ENCODE assay signal across 9 cellular contexts in genomic region chrX:47573334-47574095, GRCh38. TPM values are rescaled to one million over a fixed set of nuclear protein-coding genes. Genes with fewer than 3 reads are reported as not detected.
DNase-seq lines count a peak whose midpoint lies in the region; ATAC-seq and TF ChIP-seq lines count a peak whose summit lies in the region.
"Had no signal": no experiment of that assay in that cellular context is flagged by ENCODE, and none has a peak within 500 bp of the region (broad histone marks: within the 10 kb centered on the region; RNA-seq: fewer than 3 reads in every experiment).

No MANE protein-coding gene starts in this region.

- H3K9me3 ChIP-seq in gastroesophageal sphincter (no peaks in the 10 kb centered on the region), neural progenitor cell (ENCODE audit: low read depth) (no peaks in the 10 kb centered on the region), PC-9 (ENCODE audit: insufficient read depth, low read depth) (no peaks in the 10 kb centered on the region), BE2C (no peaks in the 10 kb centered on the region)

- H2AFZ ChIP-seq in neural progenitor cell (replicated peaks) (no peak overlapping the region), PC-9 (no peak overlapping the region)
- H2AFZ ChIP-seq: parathyroid adenoma had no signal

- intact Hi-C loops in PC-9 (cut with micrococcal nuclease; ENCODE audit: unreplicated experiment), result no loop called here

- no peak for TF ChIP-seq EP300 in gastroesophageal sphincter (IDR thresholded peaks at IDR 0.05)

- peak overlapping the region; percentile 27 for H3K4me3 ChIP-seq in BJ (ENCODE audit: low read depth, low read length)
- peak overlapping the region; percentile 10 to 36 for H3K4me3 ChIP-seq in gastroesophageal sphincter
- H3K4me3 ChIP-seq in neural progenitor cell, result peak overlapping the region; percentile 50
- H3K4me3 ChIP-seq in PC-9, result no peak overlapping the region
- no peak overlapping the region for H3K4me3 ChIP-seq in BE2C (ENCODE audit: low read depth, low read length)

- H3K27ac ChIP-seq in RWPE1 (peak overlapping the region; percentile 97), gastroesophageal sphincter (peak overlapping the region in 3 of 4 donors; percentile 54 to 66 (median 60)), neural progenitor cell (peak overlapping the region; percentile 74), PC-9 (no peak overlapping the region)
- H3K27ac ChIP-seq: parathyroid adenoma had no signal

- H3K4me1 Mint-ChIP-seq in neural progenitor cell, result peaks cover 12% of the 10 kb centered on the region

- no TSS peak for BruUV-seq in PC-9 (replicated peaks; lab: Mats Ljungman, UMichigan)

- POLR2A ChIA-PET in BJ (lab: Charles Lee) (interaction anchor here (0.5 kb wide), 1 partner anchor 11 kb away, joined by 12 read pairs; no protein-coding TSS in a partner anchor), RWPE1 (lab: Yijun Ruan, JAX; ENCODE audit: low non-redundant PET) (no interaction called here), PC-9 (lab: Charles Lee; ENCODE audit: unreplicated experiment) (no interaction called here)

- no peak for TF ChIP-seq CTCF in BJ (IDR thresholded peaks at IDR 0.05; ENCODE audit: insufficient read depth, low read depth, low read length)
- TF ChIP-seq CTCF in RWPE1 (conservative IDR thresholded peaks at IDR 0.05; ENCODE audit: low read depth), result no peak
- no peak for TF ChIP-seq CTCF in gastroesophageal sphincter (IDR thresholded peaks at IDR 0.05)
- no peak for TF ChIP-seq CTCF in neural progenitor cell (IDR thresholded peaks at IDR 0.05)
- no peak for TF ChIP-seq CTCF in PC-9 (conservative IDR thresholded peaks at IDR 0.05)
- no peak for TF ChIP-seq CTCF in BE2C (IDR thresholded peaks at IDR 0.05; ENCODE audit: low read depth, low read length)

- TF ChIP-seq POLR2A in gastroesophageal sphincter (IDR thresholded peaks at IDR 0.05), result no peak

- H3F3A ChIP-seq in neural progenitor cell (ENCODE audit: low read depth) (peaks cover 10% of the 10 kb centered on the region), PC-9 (ENCODE audit: insufficient read depth, low read depth) (no peaks in the 10 kb centered on the region)

- no peak overlapping the region for H3K9ac ChIP-seq in neural progenitor cell
- H3K9ac ChIP-seq: parathyroid adenoma had no signal

- H3K36me3 ChIP-seq in BJ (ENCODE audit: control insufficient read depth, insufficient read depth, low read length) (peaks cover 7% of the 10 kb centered on the region), gastroesophageal sphincter (peaks cover 0 to 37% of the 10 kb centered on the region in 2 donors), neural progenitor cell (no peaks in the 10 kb centered on the region), PC-9 (ENCODE audit: low read depth) (no peaks in the 10 kb centered on the region), BE2C (peaks cover 2% of the 10 kb centered on the region; the same call in 1 of the 2 replicates)

- H3K9me2 ChIP-seq in PC-9 (ENCODE audit: insufficient read depth), result no peaks in the 10 kb centered on the region

- WGBS in gastroesophageal sphincter (ENCODE audit: low coverage in 1 of 2), 2 donors, result 0 to 50% methylated on average over 4 to 7 of the region's 21 CpGs

- H3K4me1 ChIP-seq in gastroesophageal sphincter (peaks cover 0 to 14% (median 0%) of the 10 kb centered on the region in 3 donors), neural progenitor cell (peaks cover 6% of the 10 kb centered on the region), PC-9 (replicated peaks; ENCODE audit: insufficient read depth) (no peaks in the 10 kb centered on the region), BE2C (no peaks in the 10 kb centered on the region)
- H3K4me1 ChIP-seq: parathyroid adenoma had no signal

- DNase-seq in BJ (ENCODE audit: low read depth), result peak; percentile 43
- DNase-seq in RWPE1 (ENCODE audit: low spot score), result peak; percentile 55
- peak; percentile 84 for DNase-seq in neural progenitor cell (ENCODE audit: low spot score)
- no peak for DNase-seq in SW480 (ENCODE audit: low spot score)
- no peak for DNase-seq in PC-9
- no peak for DNase-seq in BE2C
- DNase-seq in stimulated activated CD4-positive, alpha-beta T cell treated with anti-CD3 and anti-CD28 coated beads, Interleukin-15, amount 100 ng/mL, for 24 hours, result no peak

- H3K4me2 ChIP-seq in neural progenitor cell, result peak overlapping the region; percentile 72
- no peak overlapping the region for H3K4me2 ChIP-seq in PC-9

- H4K20me1 ChIP-seq in neural progenitor cell (ENCODE audit: low read depth) (no peaks in the 10 kb centered on the region), PC-9 (ENCODE audit: insufficient read depth) (no peaks in the 10 kb centered on the region)

- peak; percentile 48 for ATAC-seq in gastroesophageal sphincter

- peaks cover 12% of the 10 kb centered on the region for H3K27me3 Mint-ChIP-seq in neural progenitor cell (ENCODE audit: insufficient read depth, low read depth)

- H3K4me3 Mint-ChIP-seq in neural progenitor cell, result peak overlapping the region; percentile 28

- H3K27me3 ChIP-seq in BJ (ENCODE audit: control insufficient read depth, insufficient read depth, low read length), result no peaks in the 10 kb centered on the region
- peaks cover 7% of the 10 kb centered on the region for H3K27me3 ChIP-seq in gastroesophageal sphincter
- no peaks in the 10 kb centered on the region for H3K27me3 ChIP-seq in neural progenitor cell
- no peaks in the 10 kb centered on the region for H3K27me3 ChIP-seq in PC-9 (ENCODE audit: insufficient read depth, low read depth)
- H3K27me3 ChIP-seq in BE2C, result no peaks in the 10 kb centered on the region

- H3K27ac Mint-ChIP-seq in neural progenitor cell, result peak overlapping the region; percentile 65

- H3K79me2 ChIP-seq in neural progenitor cell (ENCODE audit: low read depth) (no peaks in the 10 kb centered on the region), PC-9 (ENCODE audit: low read depth) (no peaks in the 10 kb centered on the region)
- H3K79me2 ChIP-seq: parathyroid adenoma had no signal

- CTCF ChIA-PET in BJ (lab: Yijun Ruan, JAX) (interaction anchor here (1.2 to 1.5 kb wide), 2 partner anchors 9 to 71 kb away, joined by 3 to 5 read pairs; partner anchors contain the start of gene TIMP1), RWPE1 (lab: Yijun Ruan, JAX) (no interaction called here), PC-9 (lab: Charles Lee) (no interaction called here)

- H3K9me3 Mint-ChIP-seq in neural progenitor cell, result peaks cover 46% of the 10 kb centered on the region

- H3K36me3 Mint-ChIP-seq in neural progenitor cell, result peaks cover 28% of the 10 kb centered on the region

RNA-seq across cellular contexts. Expression of gene TIMP1, which starts 8.7 kb away (rescaled TPM):
- 1,766 and 1,870 TPM in 2 replicates for polyA plus RNA-seq in BJ (2011; rRNA removed)
- 1,901 and 3,419 TPM in 2 replicates for polyA minus RNA-seq in BJ (2011; rRNA and poly(A)+ RNA removed)
- 100 to 1,000 TPM in 3 of 4 donors, 10 to 100 TPM in 1; 77.4 to 204 (median 156) TPM for total RNA-seq in gastroesophageal sphincter
- 21.6 and 40.5 TPM in 2 replicates for total RNA-seq in neural progenitor cell (ENCODE audit: low replicate concordance)
- 48.6 and 59.5 TPM in 2 replicates for total RNA-seq in PC-9 (2021)
- 243 TPM for polyA plus RNA-seq in BE2C (2012; ENCODE audit: insufficient read depth, insufficient read length, low read depth)

RNA-seq across cellular contexts. Expression of gene ARAF, which starts 12.5 kb away (rescaled TPM):
- 36.1 and 62.3 TPM in 2 replicates for polyA plus RNA-seq in BJ (2011; rRNA removed)
- 65.8 and 66.4 TPM in 2 replicates for polyA minus RNA-seq in BJ (2011; rRNA and poly(A)+ RNA removed)
- total RNA-seq in gastroesophageal sphincter (10 to 100 TPM; 27.5 to 46.8 (median 38.5) TPM), neural progenitor cell (ENCODE audit: low replicate concordance) (17.4 and 31.3 TPM in 2 replicates), PC-9 (2021) (27.3 and 31.1 TPM in 2 replicates)
- polyA plus RNA-seq in BE2C (2012; ENCODE audit: insufficient read depth, insufficient read length, low read depth), result 90.3 TPM

RNA-seq across cellular contexts. Expression of gene SYN1, which starts 46.1 kb away (rescaled TPM):
- 0.23 and 0.48 TPM in 2 replicates for polyA plus RNA-seq in BJ (2011; rRNA removed)
- polyA minus RNA-seq in BJ (2011; rRNA and poly(A)+ RNA removed), result 0.43 and 0.77 TPM in 2 replicates
- total RNA-seq in gastroesophageal sphincter, result under 1 TPM in 2 of 4 donors, not detected in 2; 0.27 TPM
- total RNA-seq in neural progenitor cell (ENCODE audit: low replicate concordance), result 0.53 TPM in 1 of 2 replicates, not detected in the other
- total RNA-seq in PC-9 (2021), result not detected in 2 replicates
- 10.8 TPM for polyA plus RNA-seq in BE2C (2012; ENCODE audit: insufficient read depth, insufficient read length, low read depth)

RNA-seq across cellular contexts. Expression of gene CFP, which starts 56.2 kb away (rescaled TPM):
- polyA plus RNA-seq in BJ (2011; rRNA removed), result 0.01 and 0.05 TPM in 2 replicates
- polyA minus RNA-seq in BJ (2011; rRNA and poly(A)+ RNA removed), result 0.14 and 0.15 TPM in 2 replicates
- total RNA-seq in gastroesophageal sphincter (10 to 100 TPM in 1 of 4 donors, 1 to 10 TPM in 2, under 1 TPM in 1; 0.78 to 18.4 (median 4.7) TPM), neural progenitor cell (ENCODE audit: low replicate concordance) (0.06 and 0.40 TPM in 2 replicates), PC-9 (2021) (0.48 and 0.53 TPM in 2 replicates)
- 2.9 TPM for polyA plus RNA-seq in BE2C (2012; ENCODE audit: insufficient read depth, insufficient read length, low read depth)

Comparison
In these comparisons a context has a peak if more than half of its experiments do, and no peak if none do; other contexts are left out.
1. DNase-seq: peak in BJ (single experiment), RWPE1 (single experiment) and neural progenitor cell (single experiment); none in SW480 (single experiment), PC-9 (0 of 2), BE2C (single experiment) and stimulated activated CD4-positive, alpha-beta T cell treated with anti-CD3 and anti-CD28 coated beads, Interleukin-15, amount 100 ng/mL, for 24 hours (single experiment).
2. H3K4me3 ChIP-seq: peak in BJ (single experiment), gastroesophageal sphincter (2 of 2) and neural progenitor cell (single experiment); none in PC-9 (single experiment) and BE2C (single experiment).